1 cellular context compared by ENCODE assay signal in genomic region chr2:62208082-62208757, GRCh38.
TF ChIP-seq lines count a peak whose summit lies in the region.

No MANE protein-coding gene starts in this region.

TF ChIP-seq in WTC11, 78 proteins besides CTCF, POLR2A, EP300 and RAD21 (continued from another document):
- TF ChIP-seq ZNF121 (CRISPR knock-in tag; IDR thresholded peaks at IDR 0.05) (no peak), NR1H2 (CRISPR knock-in tag; IDR thresholded peaks at IDR 0.05) (no peak), ATF1 (CRISPR knock-in tag; IDR thresholded peaks at IDR 0.05) (no peak), IRF2 (CRISPR knock-in tag; IDR thresholded peaks at IDR 0.05; ENCODE audit: borderline replicate concordance, low read depth) (no peak), ZNF425 (CRISPR knock-in tag; conservative IDR thresholded peaks at IDR 0.05) (no peak)
- TF ChIP-seq, protein P1, sequence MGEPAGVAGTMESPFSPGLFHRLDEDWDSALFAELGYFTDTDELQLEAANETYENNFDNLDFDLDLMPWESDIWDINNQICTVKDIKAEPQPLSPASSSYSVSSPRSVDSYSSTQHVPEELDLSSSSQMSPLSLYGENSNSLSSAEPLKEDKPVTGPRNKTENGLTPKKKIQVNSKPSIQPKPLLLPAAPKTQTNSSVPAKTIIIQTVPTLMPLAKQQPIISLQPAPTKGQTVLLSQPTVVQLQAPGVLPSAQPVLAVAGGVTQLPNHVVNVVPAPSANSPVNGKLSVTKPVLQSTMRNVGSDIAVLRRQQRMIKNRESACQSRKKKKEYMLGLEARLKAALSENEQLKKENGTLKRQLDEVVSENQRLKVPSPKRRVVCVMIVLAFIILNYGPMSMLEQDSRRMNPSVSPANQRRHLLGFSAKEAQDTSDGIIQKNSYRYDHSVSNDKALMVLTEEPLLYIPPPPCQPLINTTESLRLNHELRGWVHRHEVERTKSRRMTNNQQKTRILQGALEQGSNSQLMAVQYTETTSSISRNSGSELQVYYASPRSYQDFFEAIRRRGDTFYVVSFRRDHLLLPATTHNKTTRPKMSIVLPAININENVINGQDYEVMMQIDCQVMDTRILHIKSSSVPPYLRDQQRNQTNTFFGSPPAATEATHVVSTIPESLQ (CRISPR knock-in tag; IDR thresholded peaks at IDR 0.05), result no peak
- TF ChIP-seq, protein P2, sequence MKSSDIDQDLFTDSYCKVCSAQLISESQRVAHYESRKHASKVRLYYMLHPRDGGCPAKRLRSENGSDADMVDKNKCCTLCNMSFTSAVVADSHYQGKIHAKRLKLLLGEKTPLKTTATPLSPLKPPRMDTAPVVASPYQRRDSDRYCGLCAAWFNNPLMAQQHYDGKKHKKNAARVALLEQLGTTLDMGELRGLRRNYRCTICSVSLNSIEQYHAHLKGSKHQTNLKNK (CRISPR knock-in tag; IDR thresholded peaks at IDR 0.05), result no peak
TF ChIP-seq in WTC11: peak in this region for 0.
